ENCODE assay signal across 11 cellular contexts in genomic region chrX:134512566-134512965, GRCh38. TPM values are rescaled to one million over a fixed set of nuclear protein-coding genes. Genes with fewer than 3 reads are reported as not detected.
A peak's percentile ranks its signal among the peaks of the same experiment; 100 is the strongest.
DNase-seq lines count a peak whose midpoint lies in the region; ATAC-seq, FAIRE-seq and TF ChIP-seq lines count a peak whose summit lies in the region.
"Had no signal": no experiment of that assay in that cellular context is flagged by ENCODE, and none has a peak within 500 bp of the region (broad histone marks: within the 10 kb centered on the region; RNA-seq: fewer than 3 reads in every experiment).

No MANE protein-coding gene starts in this region.

- no peak overlapping the region for H3K27ac Mint-ChIP-seq in activated T-helper 17 cell treated with anti-CD3 and anti-CD28 coated beads, Interleukin-2, amount 50 U/mL, for 72 hours
- H3K27ac Mint-ChIP-seq: activated CD4-positive, alpha-beta T cell treated with anti-CD3 and anti-CD28 coated beads, Interleukin-2, amount 10 ng/mL, durations not matched to agents 24 days and 14 days; activated naive CD8-positive, alpha-beta T cell treated with anti-CD3 and anti-CD28 coated beads for 36 hours had no signal

- no peak for ATAC-seq in activated T-helper 17 cell treated with anti-CD3 and anti-CD28 coated beads, Interleukin-2, amount 50 U/mL, for 72 hours (replicated peaks)

- DNase-seq in H54 (ENCODE audit: insufficient read length, low spot score) (peak; percentile 58), RPMI7951 (ENCODE audit: low read depth) (peak; percentile 65), fibroblast of gingiva (ENCODE audit: low read depth) (peak; percentile 44), putamen (ENCODE audit: low spot score) (peak; percentile 2)
- DNase-seq in activated CD4-positive, alpha-beta T cell treated with anti-CD3 and anti-CD28 coated beads for 48 hours: no peak
- DNase-seq in activated naive CD4-positive, alpha-beta T cell treated with Interleukin-2 at 50 U/mL for 16 hours: no peak
- DNase-seq: activated CD4-positive, alpha-beta T cell treated with anti-CD3 and anti-CD28 coated beads, Interleukin-2, amount 10 ng/mL, durations not matched to agents 24 days and 14 days; activated naive CD8-positive, alpha-beta T cell treated with anti-CD3 and anti-CD28 coated beads for 36 hours; esophagus squamous epithelium; NCI-H1092 had no signal

- H3K4me1 Mint-ChIP-seq in activated T-helper 17 cell treated with anti-CD3 and anti-CD28 coated beads, Interleukin-2, amount 50 U/mL, for 72 hours: no peaks in the 10 kb centered on the region
- H3K4me1 Mint-ChIP-seq: activated CD4-positive, alpha-beta T cell treated with anti-CD3 and anti-CD28 coated beads, Interleukin-2, amount 10 ng/mL, durations not matched to agents 24 days and 14 days; activated naive CD8-positive, alpha-beta T cell treated with anti-CD3 and anti-CD28 coated beads for 36 hours had no signal

- H3K4me3 Mint-ChIP-seq in activated T-helper 17 cell treated with anti-CD3 and anti-CD28 coated beads, Interleukin-2, amount 50 U/mL, for 72 hours: no peak overlapping the region
- H3K4me3 Mint-ChIP-seq: activated CD4-positive, alpha-beta T cell treated with anti-CD3 and anti-CD28 coated beads, Interleukin-2, amount 10 ng/mL, durations not matched to agents 24 days and 14 days; activated naive CD8-positive, alpha-beta T cell treated with anti-CD3 and anti-CD28 coated beads for 36 hours had no signal

- H3K36me3 Mint-ChIP-seq in activated T-helper 17 cell treated with anti-CD3 and anti-CD28 coated beads, Interleukin-2, amount 50 U/mL, for 72 hours (ENCODE audit: low read depth): peaks cover 7% of the 10 kb centered on the region

- H3K27me3 Mint-ChIP-seq in activated T-helper 17 cell treated with anti-CD3 and anti-CD28 coated beads, Interleukin-2, amount 50 U/mL, for 72 hours: no peaks in the 10 kb centered on the region
- H3K27me3 Mint-ChIP-seq: activated CD4-positive, alpha-beta T cell treated with anti-CD3 and anti-CD28 coated beads, Interleukin-2, amount 10 ng/mL, durations not matched to agents 24 days and 14 days; activated naive CD8-positive, alpha-beta T cell treated with anti-CD3 and anti-CD28 coated beads for 36 hours had no signal

- no peak for TF ChIP-seq POLR2A in H54 (IDR thresholded peaks at IDR 0.05; ENCODE audit: low read depth, low read length)

- no peaks in the 10 kb centered on the region for H3K9me3 Mint-ChIP-seq in activated T-helper 17 cell treated with anti-CD3 and anti-CD28 coated beads, Interleukin-2, amount 50 U/mL, for 72 hours
- H3K9me3 Mint-ChIP-seq: activated CD4-positive, alpha-beta T cell treated with anti-CD3 and anti-CD28 coated beads, Interleukin-2, amount 10 ng/mL, durations not matched to agents 24 days and 14 days; activated naive CD8-positive, alpha-beta T cell treated with anti-CD3 and anti-CD28 coated beads for 36 hours had no signal

- FAIRE-seq in H54 (lab: Jason Lieb, UNC): peak; percentile 76

RNA-seq across cellular contexts. Expression of gene HPRT1, which starts 52.6 kb away (rescaled TPM):
- 14.1 and 19.0 TPM in 2 replicates for total RNA-seq in RPMI7951 (2014; rRNA removed; shearing (Covaris generic))
- total RNA-seq in activated T-helper 17 cell treated with anti-CD3 and anti-CD28 coated beads, Interleukin-2, amount 50 U/mL, for 72 hours: 100 to 1,000 TPM in 1 of 2 donors, 10 to 100 TPM in 1; 77.6 to 113 TPM

Comparison
In these comparisons a context has a peak if more than half of its experiments do, and no peak if none do; other contexts are left out.
1. DNase-seq: peak in H54 (single experiment), RPMI7951 (single experiment), fibroblast of gingiva (single experiment) and putamen (single experiment); none in activated CD4-positive, alpha-beta T cell treated with anti-CD3 and anti-CD28 coated beads for 48 hours (single experiment) and activated naive CD4-positive, alpha-beta T cell treated with Interleukin-2 at 50 U/mL for 16 hours (single experiment).